10 cellular contexts compared by ENCODE assay signal in genomic region chr12:116135209-116135930, GRCh38.
DNase-seq lines count a peak whose midpoint lies in the region; ATAC-seq and TF ChIP-seq lines count a peak whose summit lies in the region.
"Had no signal": no experiment of that assay in that cellular context is flagged by ENCODE, and none has a peak within 500 bp of the region (broad histone marks: within the 10 kb centered on the region; RNA-seq: fewer than 3 reads in every experiment).

No MANE protein-coding gene starts in this region.

- H3K27ac ChIP-seq in foreskin keratinocyte: no peak overlapping the region
- H3K27ac ChIP-seq in esophagus muscularis mucosa (replicated peaks in 1 of 4): peak overlapping the region in 2 of 4 donors; percentile 6 to 35

- no peaks in the 10 kb centered on the region for H3K9me3 ChIP-seq in esophagus muscularis mucosa

- ATAC-seq in SK-N-SH treated with all-trans-retinoic acid at 6 μM for 48 hours (peak; percentile 57), foreskin keratinocyte (peak; percentile 77), GM21423 (IDR thresholded peaks at IDR 0.05; ENCODE audit: unreplicated experiment) (no peak)

- no peak overlapping the region for H3K4me3 ChIP-seq in esophagus muscularis mucosa

- H3K4me3 Mint-ChIP-seq in progenitor cell of endocrine pancreas (ENCODE audit: low read depth): no peak overlapping the region
- H3K4me3 Mint-ChIP-seq: central memory CD8-positive, alpha-beta T cell had no signal

- TF ChIP-seq EP300 in esophagus muscularis mucosa (IDR thresholded peaks at IDR 0.05): no peak

- 69% methylated on average over 3 of the region's 3 CpGs for WGBS in esophagus muscularis mucosa

- no peaks in the 10 kb centered on the region for H3K36me3 Mint-ChIP-seq in progenitor cell of endocrine pancreas (ENCODE audit: insufficient read depth)

- no peaks in the 10 kb centered on the region for H3K9me3 Mint-ChIP-seq in progenitor cell of endocrine pancreas (ENCODE audit: low read depth)
- H3K9me3 Mint-ChIP-seq: central memory CD8-positive, alpha-beta T cell had no signal

- H3K36me3 ChIP-seq in esophagus muscularis mucosa: no peaks in the 10 kb centered on the region

- TF ChIP-seq CTCF in foreskin keratinocyte (conservative IDR thresholded peaks at IDR 0.05): no peak
- TF ChIP-seq CTCF in progenitor cell of endocrine pancreas (IDR thresholded peaks at IDR 0.05; ENCODE audit: unreplicated experiment): no peak
- TF ChIP-seq CTCF in esophagus muscularis mucosa (IDR thresholded peaks at IDR 0.05): no peak

- H3K27me3 Mint-ChIP-seq in progenitor cell of endocrine pancreas: no peaks in the 10 kb centered on the region
- H3K27me3 Mint-ChIP-seq: central memory CD8-positive, alpha-beta T cell had no signal

- no peak for TF ChIP-seq POLR2A in esophagus muscularis mucosa (IDR thresholded peaks at IDR 0.05; ENCODE audit: low read depth)

- H3K27me3 ChIP-seq in foreskin keratinocyte (no peaks in the 10 kb centered on the region), esophagus muscularis mucosa (no peaks in the 10 kb centered on the region)

- H3K27ac Mint-ChIP-seq in progenitor cell of endocrine pancreas: no peak overlapping the region

- H3K4me1 ChIP-seq in foreskin keratinocyte: peaks cover 46% of the 10 kb centered on the region
- peaks cover 53 to 93% (median 88%) of the 10 kb centered on the region in 4 donors for H3K4me1 ChIP-seq in esophagus muscularis mucosa

- in situ Hi-C loops in ACHN (cut with HindIII; ENCODE audit: low pct_ligation_motif_present, low pct_unique_long_range_greater_than_20kb, low sequenced_read_pairs): no loop called here

- DNase-seq in ACHN: peak; percentile 38
- DNase-seq in HCEC 1CT: peak; percentile 79
- peak in 1 of 2 donors; percentile 77 for DNase-seq in foreskin keratinocyte
- no peak for DNase-seq in NCI-H1048 (lab: John Stamatoyannopoulos, UW)
- DNase-seq in progenitor cell of endocrine pancreas (ENCODE audit: low spot score, unreplicated experiment): no peak
- no peak for DNase-seq in esophagus muscularis mucosa (ENCODE audit: extremely low spot score)
- DNase-seq: OCI-M1 had no signal

- H3K4me1 Mint-ChIP-seq in progenitor cell of endocrine pancreas (ENCODE audit: low read depth): peaks cover 23% of the 10 kb centered on the region

- intact Hi-C loops in esophagus muscularis mucosa (cut with DNase I): no loop called here

TF ChIP-seq in SK-N-SH treated with all-trans-retinoic acid at 6 μM for 48 hours, 23 proteins besides CTCF, POLR2A, EP300 and RAD21:
- TF ChIP-seq ISL1 (CRISPR knock-in tag; IDR thresholded peaks at IDR 0.05) (peak; percentile 24; the same call in 1 of the 2 replicates), TOX (CRISPR knock-in tag; IDR thresholded peaks at IDR 0.05; ENCODE audit: borderline replicate concordance) (no peak)

Comparison
In these comparisons a context has a peak if more than half of its experiments do, and no peak if none do; other contexts are left out.
1. DNase-seq: peak in ACHN (single experiment) and HCEC 1CT (single experiment); none in NCI-H1048 (single experiment), progenitor cell of endocrine pancreas (single experiment) and esophagus muscularis mucosa (single experiment).